ENCODE assay signal across 30 cellular contexts in genomic region chr2:237243487-237243886, GRCh38.
"Had no signal": no experiment of that assay in that cellular context is flagged by ENCODE, and none has a peak within 500 bp of the region (broad histone marks: within the 10 kb centered on the region; RNA-seq: fewer than 3 reads in every experiment).

No MANE protein-coding gene starts in this region.

- H3K4me3 ChIP-seq: PC-9, SJCRH30, SK-N-MC had no signal

- H3K27me3 ChIP-seq: SJCRH30 had no signal

- H3K27ac ChIP-seq: KMS-11, PC-9, RWPE1, SJCRH30, SK-N-MC had no signal

- H3K9ac ChIP-seq: KMS-11 had no signal

- H3K4me2 ChIP-seq: KMS-11, PC-9 had no signal

- DNase-seq: Karpas-422, KBM-7, MM.1S, MV-4-11, NCI-H1092, NCI-H1105, NCI-H1436, NCI-H146, NCI-H1694, NCI-H187, NCI-H1930, NCI-H2081 treated with DMSO at 0.1 percent for 48 hours, NCI-H2107, NCI-H2171, NCI-H226, NCI-H510A treated with DMSO at 0.1 percent for 48 hours, NCI-H524 treated with DMSO at 0.1 percent for 48 hours, NCI-H526 treated with DMSO at 0.1 percent for 48 hours, NCI-H774, PC-9, SHP77, SIG-M5, SJCRH30 had no signal

- FAIRE-seq: RCC 7860 had no signal

- H2AFZ ChIP-seq: PC-9 had no signal

- H3K4me1 ChIP-seq: SJCRH30 had no signal

- ATAC-seq: Panc1, Right ventricle myocardium inferior, SK-N-SH treated with all-trans-retinoic acid at 6 μM for 48 hours had no signal

- H3K36me3 ChIP-seq: SJCRH30 had no signal
